In the genomic region with DNA sequence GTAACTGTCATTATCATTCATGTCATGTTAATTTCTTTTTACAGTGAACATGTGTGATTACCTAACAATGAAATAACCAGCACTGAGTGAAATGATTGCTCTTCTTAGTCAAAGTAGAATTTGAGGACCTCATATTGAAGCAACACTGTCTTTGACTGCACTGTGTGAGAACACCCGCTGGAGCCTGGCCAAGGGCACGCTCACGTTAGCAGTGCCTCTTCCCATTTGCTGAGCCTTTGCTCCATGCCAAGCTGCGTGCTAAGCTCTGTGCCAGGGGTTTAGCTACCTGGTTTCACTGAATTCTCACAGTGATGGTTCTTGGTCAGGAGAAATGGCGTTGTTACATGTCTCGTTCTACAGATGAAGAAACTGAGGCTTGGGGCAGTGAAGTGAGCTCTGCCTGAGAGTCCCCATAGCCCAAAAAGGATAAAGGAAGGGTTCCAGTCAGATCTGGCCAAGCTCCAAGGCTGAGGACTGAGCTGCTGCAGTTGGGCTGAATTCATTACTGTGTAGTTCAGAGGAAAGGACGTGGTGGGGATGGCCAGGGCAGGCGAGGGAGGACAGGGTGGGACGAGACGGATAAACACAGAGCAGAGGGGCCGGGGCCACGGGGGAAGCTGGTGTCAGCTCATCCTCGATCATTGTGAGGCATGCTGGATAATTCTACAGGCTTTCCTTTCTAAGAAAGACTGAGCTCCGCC, we compare ENCODE assay signal across 13 cellular contexts. TPM values are rescaled to one million over a fixed set of nuclear protein-coding genes. Genes with fewer than 3 reads are reported as not detected.
DNase-seq lines count a peak whose midpoint lies in the region; ATAC-seq and TF ChIP-seq lines count a peak whose summit lies in the region.
"Had no signal": no experiment of that assay in that cellular context is flagged by ENCODE, and none has a peak within 500 bp of the region (broad histone marks: within the 10 kb centered on the region; RNA-seq: fewer than 3 reads in every experiment).

No MANE protein-coding gene starts in this region.

- peaks cover 0 to 26% of the 10 kb centered on the region in 2 donors for H3K4me1 ChIP-seq in right atrium auricular region
- peaks cover 0 to 11% (median 7%) of the 10 kb centered on the region in 5 donors for H3K4me1 ChIP-seq in subcutaneous abdominal adipose tissue (ENCODE audit: control insufficient read depth in 5 of 5, insufficient read depth in 5 of 5, low read length in 5 of 5)

- intact Hi-C loops in left colon (cut with DNase I, micrococcal nuclease): no loop called here

- H3K36me3 ChIP-seq in MG63 (no peaks in the 10 kb centered on the region), right atrium auricular region (no peaks in the 10 kb centered on the region), subcutaneous abdominal adipose tissue (ENCODE audit: control insufficient read depth in 5 of 5, insufficient read depth in 5 of 5, low read length in 5 of 5) (no peaks in the 10 kb centered on the region)
- H3K36me3 ChIP-seq: ovary had no signal

- no peak for TF ChIP-seq CTCF in right atrium auricular region (IDR thresholded peaks at IDR 0.05)

- no peak for ATAC-seq in HG02970 (IDR thresholded peaks at IDR 0.05; ENCODE audit: low FRiP score, unreplicated experiment)
- ATAC-seq in left colon: no peak
- ATAC-seq: GM12878 had no signal

- H3K27me3 ChIP-seq in MG63 (no peaks in the 10 kb centered on the region; the same call in 1 of the 2 replicates), right atrium auricular region (no peaks in the 10 kb centered on the region), subcutaneous abdominal adipose tissue (ENCODE audit: control insufficient read depth in 5 of 5, insufficient read depth in 4 of 5, low read length in 5 of 5) (peaks cover 0 to 34% (median 24%) of the 10 kb centered on the region in 5 donors)
- H3K27me3 ChIP-seq: ovary had no signal

- no peak overlapping the region for H3K9ac ChIP-seq in subcutaneous abdominal adipose tissue (ENCODE audit: low read length in 5 of 5)

- DNase-seq in MG63 (peak; percentile 60), RPMI8226 (peak; percentile 78), right atrium auricular region (ENCODE audit: low spot score) (no peak), CD1c-positive myeloid dendritic cell (ENCODE audit: extremely low spot score) (no peak), islet precursor cell (no peak), left colon (no peak)
- DNase-seq: activated T-cell treated with anti-CD3 and anti-CD28 coated beads, Interleukin-2, amount 50 U/mL, for 1 hour; Calu3 had no signal

- H3K27ac ChIP-seq in right atrium auricular region: peak overlapping the region; percentile 32 to 41
- no peak overlapping the region for H3K27ac ChIP-seq in subcutaneous abdominal adipose tissue (ENCODE audit: low read depth, low read length)
- H3K27ac ChIP-seq: epithelial cell of prostate, ovary had no signal

- no peaks in the 10 kb centered on the region for H3K9me3 ChIP-seq in MG63
- H3K9me3 ChIP-seq in right atrium auricular region: no peaks in the 10 kb centered on the region
- H3K9me3 ChIP-seq in subcutaneous abdominal adipose tissue (ENCODE audit: control insufficient read depth in 5 of 5, low read length in 5 of 5): no peaks in the 10 kb centered on the region
- H3K9me3 ChIP-seq: ovary had no signal

- H3K4me3 ChIP-seq in MG63: no peak overlapping the region
- H3K4me3 ChIP-seq in right atrium auricular region: peak overlapping the region in 1 of 2 donors; percentile 33
- peak overlapping the region in 4 of 5 donors; percentile 1 to 37 (median 26) for H3K4me3 ChIP-seq in subcutaneous abdominal adipose tissue (ENCODE audit: low read depth in 1 of 5, low read length in 5 of 5)
- H3K4me3 ChIP-seq: GM12878, ovary had no signal

RNA-seq across cellular contexts. Expression of a gene that starts 16.6 kb away (rescaled TPM):
- total RNA-seq in MG63 (2014; rRNA removed; shearing (Covaris generic); ENCODE audit: low replicate concordance): 0.20 TPM in 1 of 2 replicates, not detected in the other
- total RNA-seq in right atrium auricular region (1 to 10 TPM; 1.3 to 7.3 TPM), left colon (10 to 100 TPM; 19.1 to 23.3 TPM)
- total RNA-seq: Calu3, GM12878 had no signal

Comparison
In these comparisons a context has a peak if more than half of its experiments do, and no peak if none do; other contexts are left out.
1. DNase-seq: peak in MG63 (single experiment) and RPMI8226 (single experiment); none in right atrium auricular region (single experiment), CD1c-positive myeloid dendritic cell (single experiment), islet precursor cell (single experiment) and left colon (0 of 2).